ENCODE assay signal across 9 cellular contexts in genomic region chr10:22606164-22606614, GRCh38.
DNase-seq lines count a peak whose midpoint lies in the region; ATAC-seq and TF ChIP-seq lines count a peak whose summit lies in the region.
"Had no signal": no experiment of that assay in that cellular context is flagged by ENCODE, and none has a peak within 500 bp of the region (broad histone marks: within the 10 kb centered on the region; RNA-seq: fewer than 3 reads in every experiment).

No MANE protein-coding gene starts in this region.

- H3K4me2 ChIP-seq in smooth muscle cell: peak overlapping the region; percentile 18

- H2AFZ ChIP-seq in smooth muscle cell (ENCODE audit: low read depth): no peak overlapping the region

- no peak for TF ChIP-seq POLR2A in esophagus muscularis mucosa (IDR thresholded peaks at IDR 0.05; ENCODE audit: low read depth)

- intact Hi-C loops in dendritic cell treated with granulocyte-macrophage colony-stimulating factor and Interleukin-4, amounts not matched to agents 40 ng/mL and 50 ng/mL, for 4 days (cut with micrococcal nuclease): loop anchor here (5.0 kb wide), 1 partner anchor 106 kb away; the partner anchor contains the start of gene PIP4K2A
- intact Hi-C loops in esophagus muscularis mucosa (cut with DNase I): no loop called here

- TF ChIP-seq CTCF in smooth muscle cell (IDR thresholded peaks at IDR 0.05; ENCODE audit: borderline replicate concordance, insufficient read depth, poor library complexity, severe bottlenecking) (no peak), esophagus muscularis mucosa (IDR thresholded peaks at IDR 0.05) (no peak)

- no peaks in the 10 kb centered on the region for H3K27me3 ChIP-seq in smooth muscle cell (ENCODE audit: low read depth)
- H3K27me3 ChIP-seq in esophagus muscularis mucosa: no peaks in the 10 kb centered on the region

- H3K4me3 ChIP-seq in smooth muscle cell (no peak overlapping the region), esophagus muscularis mucosa (no peak overlapping the region)
- H3K4me3 ChIP-seq: skin epidermis had no signal

- POLR2A ChIA-PET in HEK293T (lab: Yijun Ruan, JAX): no interaction called here

- no peaks in the 10 kb centered on the region for H3K9me3 ChIP-seq in smooth muscle cell (replicated peaks; ENCODE audit: low read depth)
- H3K9me3 ChIP-seq in esophagus muscularis mucosa: no peaks in the 10 kb centered on the region

- H3K4me1 ChIP-seq in smooth muscle cell (ENCODE audit: low read depth) (peaks cover 28% of the 10 kb centered on the region), esophagus muscularis mucosa (peaks cover 0 to 18% (median 11%) of the 10 kb centered on the region in 4 donors)

- H3K27ac ChIP-seq in smooth muscle cell (ENCODE audit: low read depth) (no peak overlapping the region), esophagus muscularis mucosa (replicated peaks in 1 of 4) (peak overlapping the region in 2 of 4 donors; percentile 23 to 44)

- H3K36me3 ChIP-seq in smooth muscle cell (ENCODE audit: low read depth) (no peaks in the 10 kb centered on the region), esophagus muscularis mucosa (peaks cover 0 to 27% (median 11%) of the 10 kb centered on the region in 4 donors)

- peak overlapping the region; percentile 40 for H3K4me3 Mint-ChIP-seq in dendritic cell treated with granulocyte-macrophage colony-stimulating factor and Interleukin-4, amounts not matched to agents 40 ng/mL and 50 ng/mL, for 4 days

- H3K9ac ChIP-seq in smooth muscle cell (ENCODE audit: low read depth): no peak overlapping the region

- H3K79me2 ChIP-seq in smooth muscle cell (ENCODE audit: low read depth): peaks cover 4% of the 10 kb centered on the region

- 56% methylated on average over 6 of the region's 6 CpGs for WGBS in smooth muscle cell (ENCODE audit: low lambda C conversion rate)
- 70% methylated on average over 6 of the region's 6 CpGs for WGBS in esophagus muscularis mucosa

- peak overlapping the region; percentile 92 for H3K27ac Mint-ChIP-seq in dendritic cell treated with granulocyte-macrophage colony-stimulating factor and Interleukin-4, amounts not matched to agents 40 ng/mL and 50 ng/mL, for 4 days

- TF ChIP-seq EP300 in esophagus muscularis mucosa (IDR thresholded peaks at IDR 0.05): no peak

- H4K20me1 ChIP-seq in smooth muscle cell (ENCODE audit: low read depth): no peaks in the 10 kb centered on the region

- peak; percentile 94 for ATAC-seq in HG02840 (IDR thresholded peaks at IDR 0.05; ENCODE audit: low FRiP score, unreplicated experiment)

- no peaks in the 10 kb centered on the region for H3K27me3 Mint-ChIP-seq in dendritic cell treated with granulocyte-macrophage colony-stimulating factor and Interleukin-4, amounts not matched to agents 40 ng/mL and 50 ng/mL, for 4 days

- peaks cover 53% of the 10 kb centered on the region for H3K36me3 Mint-ChIP-seq in dendritic cell treated with granulocyte-macrophage colony-stimulating factor and Interleukin-4, amounts not matched to agents 40 ng/mL and 50 ng/mL, for 4 days (ENCODE audit: low read depth)

- peak; percentile 16 for DNase-seq in stimulated activated CD4-positive, alpha-beta T cell treated with anti-CD3 and anti-CD28 coated beads, Interleukin-2, amount 100 ng/mL, for 4 hours (ENCODE audit: low read depth)
- no peak for DNase-seq in stimulated activated CD4-positive, alpha-beta T cell treated with anti-CD3 and anti-CD28 coated beads, Interleukin-12 subunit alpha, Interleukin-12 subunit beta, amount 100 ng/mL, for 4 hours
- DNase-seq in NOMO-1 treated with DMSO at 0.1 percent for 48 hours (lab: John Stamatoyannopoulos, UW; ENCODE audit: unreplicated experiment): peak; percentile 81
- no peak for DNase-seq in smooth muscle cell (lab: John Stamatoyannopoulos, UW; ENCODE audit: unreplicated experiment)
- no peak for DNase-seq in esophagus muscularis mucosa (ENCODE audit: extremely low spot score)
- no peak for DNase-seq in HEK293T (ENCODE audit: extremely low spot score)

- no peaks in the 10 kb centered on the region for H3F3A ChIP-seq in smooth muscle cell (ENCODE audit: low read depth)

- CTCF ChIA-PET in HEK293T (lab: Yijun Ruan, JAX): no interaction called here

- no peaks in the 10 kb centered on the region for H3K9me3 Mint-ChIP-seq in dendritic cell treated with granulocyte-macrophage colony-stimulating factor and Interleukin-4, amounts not matched to agents 40 ng/mL and 50 ng/mL, for 4 days

- peaks cover 57% of the 10 kb centered on the region for H3K4me1 Mint-ChIP-seq in dendritic cell treated with granulocyte-macrophage colony-stimulating factor and Interleukin-4, amounts not matched to agents 40 ng/mL and 50 ng/mL, for 4 days (ENCODE audit: low read depth)

TF ChIP-seq in HEK293T, 16 proteins besides CTCF, POLR2A, EP300 and RAD21:
- TF ChIP-seq SUZ12 (IDR thresholded peaks at IDR 0.05) (no peak), FOXM1 (IDR thresholded peaks at IDR 0.05; ENCODE audit: borderline replicate concordance) (no peak), HDGF (IDR thresholded peaks at IDR 0.05; ENCODE audit: borderline replicate concordance) (no peak), CTBP1 (IDR thresholded peaks at IDR 0.05; ENCODE audit: borderline replicate concordance) (no peak), ARNT (IDR thresholded peaks at IDR 0.05) (no peak), ZNF384 (IDR thresholded peaks at IDR 0.05) (no peak), TARDBP (IDR thresholded peaks at IDR 0.05) (no peak), SP1 (IDR thresholded peaks at IDR 0.05) (no peak), LEF1 (IDR thresholded peaks at IDR 0.05; ENCODE audit: borderline replicate concordance) (no peak), BHLHE40 (IDR thresholded peaks at IDR 0.05; ENCODE audit: borderline replicate concordance) (no peak), L3MBTL2 (conservative IDR thresholded peaks at IDR 0.05) (no peak)

Comparison
In these comparisons a context has a peak if more than half of its experiments do, and no peak if none do; other contexts are left out.
1. DNase-seq: peak in stimulated activated CD4-positive, alpha-beta T cell treated with anti-CD3 and anti-CD28 coated beads, Interleukin-2, amount 100 ng/mL, for 4 hours (single experiment) and NOMO-1 treated with DMSO at 0.1 percent for 48 hours (single experiment); none in stimulated activated CD4-positive, alpha-beta T cell treated with anti-CD3 and anti-CD28 coated beads, Interleukin-12 subunit alpha, Interleukin-12 subunit beta, amount 100 ng/mL, for 4 hours (single experiment), smooth muscle cell (single experiment), esophagus muscularis mucosa (single experiment) and HEK293T (single experiment).